ENCODE assay signal across 8 cellular contexts in genomic region chr1:151993734-151994496, GRCh38. TPM values are rescaled to one million over a fixed set of nuclear protein-coding genes. Genes with fewer than 3 reads are reported as not detected.
DNase-seq lines count a peak whose midpoint lies in the region; ATAC-seq, FAIRE-seq and TF ChIP-seq lines count a peak whose summit lies in the region.

S100A10 (minus strand) TSS chr1:151993859; CDS start chr1:151986230, 7,629 bp downstream.

- no TSS peak for BruUV-seq in HepG2 (replicated peaks; lab: Mats Ljungman, UMichigan)

- TF ChIP-seq EP300 in HepG2 (IDR thresholded peaks at IDR 0.05; ENCODE audit: low read depth in 2 of 2, low read length in 2 of 2) (no peak), HepG2 (CRISPR knock-in tag; IDR thresholded peaks at IDR 0.05; ENCODE audit: borderline replicate concordance) (no peak)

- H3K27ac ChIP-seq in HepG2 (ENCODE audit: extremely low read length, insufficient read depth, low read length): peak within 1 kb of the TSS; percentile 50

- peak within 1 kb of the TSS; percentile 98 for H3K27ac Mint-ChIP-seq in activated CD4-positive, alpha-beta T cell treated with anti-CD3 and anti-CD28 coated beads, Interleukin-2, amount 10 ng/mL, durations not matched to agents 7 days and 5 days
- H3K27ac Mint-ChIP-seq in dendritic cell treated with granulocyte-macrophage colony-stimulating factor and Interleukin-4, amounts not matched to agents 40 ng/mL and 50 ng/mL, for 4 days: peak within 1 kb of the TSS; percentile 97

- peaks cover 24% of the 10 kb centered on the region for H4K20me1 ChIP-seq in HepG2 (ENCODE audit: insufficient read depth, low read length)

- peak within 1 kb of the TSS; percentile 69 to 89 (median 81) for H3K4me3 ChIP-seq in HepG2 (replicated peaks in 1 of 3; ENCODE audit: insufficient read depth in 1 of 3, low read depth in 2 of 3, low read length in 3 of 3)

- no peak within 1 kb of the TSS for H2AFZ ChIP-seq in HepG2 (ENCODE audit: low read length)

- no peak for FAIRE-seq in HepG2 (lab: Jason Lieb, UNC)

- peak within 1 kb of the TSS; percentile 71 for H3K9ac ChIP-seq in HepG2 (ENCODE audit: insufficient read depth, low read depth, low read length)

- H3K9me3 Mint-ChIP-seq in activated CD4-positive, alpha-beta T cell treated with anti-CD3 and anti-CD28 coated beads, Interleukin-2, amount 10 ng/mL, durations not matched to agents 7 days and 5 days: no peaks in the 10 kb centered on the region
- H3K9me3 Mint-ChIP-seq in dendritic cell treated with granulocyte-macrophage colony-stimulating factor and Interleukin-4, amounts not matched to agents 40 ng/mL and 50 ng/mL, for 4 days: no peaks in the 10 kb centered on the region

- TF ChIP-seq CTCF in GM10266 (IDR thresholded peaks at IDR 0.05; ENCODE audit: control insufficient read depth, insufficient read depth, low read depth, missing control alignments) (no peak), HepG2 (CRISPR knock-in tag; IDR thresholded peaks at IDR 0.05) (no peak)

- CTCF ChIA-PET in activated CD4-positive, alpha-beta T cell treated with anti-CD3 and anti-CD28 coated beads, Interleukin-2, amount 10 ng/mL, durations not matched to agents 7 days and 5 days (lab: Charles Lee): interaction anchor here (1.0 to 3.3 kb wide), 7 partner anchors 8 to 460 kb away, joined by 3 to 17 read pairs (median 3); no protein-coding TSS in a partner anchor
- CTCF ChIA-PET in HepG2 (lab: Yijun Ruan, JAX; ENCODE audit: low intra/inter-chr PET ratio, low total read pairs): interaction anchor here (4.5 kb wide), 1 partner anchor 25 kb away, joined by 59 read pairs; no protein-coding TSS in a partner anchor

- DNase-seq in GM10266 (ENCODE audit: extremely low spot score) (peak; percentile 50), NAMALWA (ENCODE audit: low spot score) (peak; percentile 72), HepG2 (ENCODE audit: low spot score) (peak; percentile 46)
- DNase-seq in activated CD4-positive, alpha-beta T cell treated with anti-CD3 and anti-CD28 coated beads, Interleukin-2, amount 10 ng/mL, durations not matched to agents 7 days and 5 days: peak; percentile 85
- DNase-seq in stimulated activated CD4-positive, alpha-beta T cell treated with anti-CD3 and anti-CD28 coated beads, TNF-alpha, amount 100 ng/mL, for 24 hours (ENCODE audit: low read depth in 3 of 3): peak; percentile 34 to 70 (median 42)

- H3K36me3 ChIP-seq in HepG2 (replicated peaks in 1 of 2; ENCODE audit: control insufficient read depth in 1 of 2, insufficient read depth in 2 of 2, low read length in 2 of 2): peaks cover 3% of the 10 kb centered on the region in 2 experiments; a peak in 1 of 5 replicates

- peak in 1 of 2 experiments; percentile 78; a peak in 2 of 4 replicates for TF ChIP-seq POLR2A in HepG2 (IDR thresholded peaks at IDR 0.05; ENCODE audit: insufficient read depth in 1 of 2, low read depth in 2 of 2, low read length in 2 of 2)

- peaks cover 42% of the 10 kb centered on the region for H3K79me2 ChIP-seq in HepG2 (ENCODE audit: insufficient read depth, low read length)

- H3K4me3 Mint-ChIP-seq in activated CD4-positive, alpha-beta T cell treated with anti-CD3 and anti-CD28 coated beads, Interleukin-2, amount 10 ng/mL, durations not matched to agents 7 days and 5 days: peak within 1 kb of the TSS; percentile 95
- peak within 1 kb of the TSS; percentile 93 for H3K4me3 Mint-ChIP-seq in dendritic cell treated with granulocyte-macrophage colony-stimulating factor and Interleukin-4, amounts not matched to agents 40 ng/mL and 50 ng/mL, for 4 days

- ATAC-seq in HepG2 (peak; percentile 82), HG03039 (IDR thresholded peaks at IDR 0.05; ENCODE audit: unreplicated experiment) (no peak), HG02623 (IDR thresholded peaks at IDR 0.05; ENCODE audit: unreplicated experiment) (no peak)

- H3K9me3 ChIP-seq in HepG2 (ENCODE audit: low read length): no peaks in the 10 kb centered on the region

- intact Hi-C loops in dendritic cell treated with granulocyte-macrophage colony-stimulating factor and Interleukin-4, amounts not matched to agents 40 ng/mL and 50 ng/mL, for 4 days (cut with micrococcal nuclease): no loop called here
- intact Hi-C loops in HepG2 (cut with micrococcal nuclease; ENCODE audit: unreplicated experiment): no loop called here

- H3K27me3 Mint-ChIP-seq in activated CD4-positive, alpha-beta T cell treated with anti-CD3 and anti-CD28 coated beads, Interleukin-2, amount 10 ng/mL, durations not matched to agents 7 days and 5 days: peaks cover 2% of the 10 kb centered on the region
- H3K27me3 Mint-ChIP-seq in dendritic cell treated with granulocyte-macrophage colony-stimulating factor and Interleukin-4, amounts not matched to agents 40 ng/mL and 50 ng/mL, for 4 days: no peaks in the 10 kb centered on the region

- no peak for TF ChIP-seq RAD21 in HepG2 (CRISPR knock-in tag; IDR thresholded peaks at IDR 0.05)

- H3K4me2 ChIP-seq in HepG2 (ENCODE audit: low read depth, low read length): peak within 1 kb of the TSS; percentile 94

- H3K4me1 Mint-ChIP-seq in activated CD4-positive, alpha-beta T cell treated with anti-CD3 and anti-CD28 coated beads, Interleukin-2, amount 10 ng/mL, durations not matched to agents 7 days and 5 days: peaks cover 49% of the 10 kb centered on the region
- peaks cover 52% of the 10 kb centered on the region for H3K4me1 Mint-ChIP-seq in dendritic cell treated with granulocyte-macrophage colony-stimulating factor and Interleukin-4, amounts not matched to agents 40 ng/mL and 50 ng/mL, for 4 days (ENCODE audit: low read depth)

- H3K27me3 ChIP-seq in HepG2 (ENCODE audit: control insufficient read depth in 1 of 2, insufficient read depth in 2 of 2, low read length in 2 of 2): no peaks in the 10 kb centered on the region; a peak in 1 of 5 replicates

- in situ Hi-C loops in HepG2 (cut with HindIII; ENCODE audit: extremely low pct_ligation_motif_present, low pct_unique_long_range_greater_than_20kb): no loop called here

- H3K36me3 Mint-ChIP-seq in activated CD4-positive, alpha-beta T cell treated with anti-CD3 and anti-CD28 coated beads, Interleukin-2, amount 10 ng/mL, durations not matched to agents 7 days and 5 days (ENCODE audit: low read depth): peaks cover 34% of the 10 kb centered on the region
- peaks cover 38% of the 10 kb centered on the region for H3K36me3 Mint-ChIP-seq in dendritic cell treated with granulocyte-macrophage colony-stimulating factor and Interleukin-4, amounts not matched to agents 40 ng/mL and 50 ng/mL, for 4 days (ENCODE audit: low read depth)

- POLR2A ChIA-PET in activated CD4-positive, alpha-beta T cell treated with anti-CD3 and anti-CD28 coated beads, Interleukin-2, amount 10 ng/mL, durations not matched to agents 7 days and 5 days (lab: Charles Lee): no interaction called here
- POLR2A ChIA-PET in HepG2 (lab: Yijun Ruan, JAX): interaction anchor here (1.0 to 2.7 kb wide), 3 partner anchors 8 to 41 kb away, joined by 3 to 19 read pairs (median 3); no protein-coding TSS in a partner anchor

- H3K4me1 ChIP-seq in HepG2 (ENCODE audit: insufficient read depth, low read length): peaks cover 56% of the 10 kb centered on the region

- WGBS in HepG2 (ENCODE audit: low lambda C conversion rate): 0% methylated on average over 4 of the region's 69 CpGs

TF ChIP-seq in HepG2, 621 proteins besides CTCF, POLR2A, EP300 and RAD21 (continues in another document):
- TF ChIP-seq TOE1 (CRISPR knock-in tag; IDR thresholded peaks at IDR 0.05) (no peak), NCOA5 (CRISPR knock-in tag; IDR thresholded peaks at IDR 0.05) (no peak), TBX2 (CRISPR knock-in tag; IDR thresholded peaks at IDR 0.05; ENCODE audit: borderline replicate concordance) (peak; percentile 60), ZFP36L1 (CRISPR knock-in tag; IDR thresholded peaks at IDR 0.05) (no peak), RBFOX2 (IDR thresholded peaks at IDR 0.05; ENCODE audit: low read depth, low read length) (peak; percentile 80), TFDP2 (CRISPR knock-in tag; IDR thresholded peaks at IDR 0.05) (peak; percentile 51)

RNA-seq across cellular contexts. Expression of gene S100A10, which starts in this region (rescaled TPM):
- total RNA-seq in activated CD4-positive, alpha-beta T cell treated with anti-CD3 and anti-CD28 coated beads, Interleukin-2, amount 10 ng/mL, durations not matched to agents 7 days and 5 days: 100 to 1,000 TPM; 561 to 662 TPM
- total RNA-seq in HepG2 (2016; rRNA removed; fragmentation: Illumina TruSeq; extraction: Trizol): 16.8 and 25.6 TPM in 2 replicates
- total RNA-seq in HepG2 (2016; cell fraction: cytosol; rRNA removed; fragmentation: Illumina TruSeq; extraction: Trizol; ENCODE audit: low read depth): 11.2 and 14.8 TPM in 2 replicates
- total RNA-seq in HepG2 (2016; cell fraction: insoluble cytoplasmic fraction; rRNA removed; fragmentation: Illumina TruSeq; extraction: Trizol): 16.6 and 20.0 TPM in 2 replicates
- total RNA-seq in HepG2 (2016; cell fraction: membrane; rRNA removed; fragmentation: Illumina TruSeq; extraction: Trizol): 11.0 and 15.4 TPM in 2 replicates
- 9.2 and 9.3 TPM in 2 replicates for total RNA-seq in HepG2 (2016; cell fraction: nucleus; rRNA removed; fragmentation: Illumina TruSeq; extraction: Trizol)
- 21.2 and 28.7 TPM in 2 replicates for polyA plus RNA-seq in HepG2 (2011; rRNA removed)
- polyA plus RNA-seq in HepG2 (2011; cell fraction: cytosol; rRNA removed): 20.0 and 23.9 TPM in 2 replicates
- 4.5 and 6.8 TPM in 2 replicates for polyA plus RNA-seq in HepG2 (2011; cell fraction: nucleus; rRNA removed)
- polyA plus RNA-seq in HepG2 (2012): 83.4 and 162 TPM in 2 replicates
- polyA plus RNA-seq in HepG2 (2016; cell fraction: cytosol; fragmentation: Illumina TruSeq; extraction: Trizol; ENCODE audit: low read depth): 40.3 and 56.7 TPM in 2 replicates
- polyA plus RNA-seq in HepG2 (2016; cell fraction: insoluble cytoplasmic fraction; fragmentation: Illumina TruSeq; extraction: Trizol; ENCODE audit: low read depth): 59.5 and 63.7 TPM in 2 replicates
- polyA plus RNA-seq in HepG2 (2016; cell fraction: membrane; fragmentation: Illumina TruSeq; extraction: Trizol; ENCODE audit: low read depth): 33.3 and 43.6 TPM in 2 replicates
- polyA plus RNA-seq in HepG2 (2016; cell fraction: nucleus; fragmentation: Illumina TruSeq; extraction: Trizol; ENCODE audit: insufficient read depth, low read depth): 26.6 and 31.6 TPM in 2 replicates
- 10.2 and 42.1 TPM in 2 replicates for polyA minus RNA-seq in HepG2 (2011; rRNA and poly(A)+ RNA removed; ENCODE audit: low replicate concordance)
- 51.8 and 64.0 TPM in 2 replicates for polyA minus RNA-seq in HepG2 (2011; cell fraction: cytosol; rRNA and poly(A)+ RNA removed)
- 12.5 and 18.9 TPM in 2 replicates for polyA minus RNA-seq in HepG2 (2011; cell fraction: nucleus; rRNA and poly(A)+ RNA removed)

Comparison
In these comparisons a context has a peak if more than half of its experiments do, and no peak if none do; other contexts are left out.
1. RNA of gene S100A10 (total RNA-seq): 561 to 662 TPM in activated CD4-positive, alpha-beta T cell treated with anti-CD3 and anti-CD28 coated beads, Interleukin-2, amount 10 ng/mL, durations not matched to agents 7 days and 5 days; 9.2 to 25.6 TPM in HepG2; every median in the first group is over 10 times any median in the second.
2. Peak in every context shown above with its lines, with median percentiles within 50 percentile points of each other: DNase-seq.